Comparison of ENCODE assay signal across 27 cellular contexts in genomic region chr18:60870261-60870966, GRCh38.
DNase-seq lines count a peak whose midpoint lies in the region; ATAC-seq, FAIRE-seq and TF ChIP-seq lines count a peak whose summit lies in the region.
"Had no signal": no experiment of that assay in that cellular context is flagged by ENCODE, and none has a peak within 500 bp of the region (broad histone marks: within the 10 kb centered on the region; RNA-seq: fewer than 3 reads in every experiment).

No MANE protein-coding gene starts in this region.

- peak; percentile 99 for FAIRE-seq in D721Med (lab: Jason Lieb, UNC)
- FAIRE-seq: GM12891, GM19239, HTR-8/SVneo had no signal

- no peak overlapping the region for H3K4me3 ChIP-seq in mammary epithelial cell (replicated peaks in 1 of 3; ENCODE audit: insufficient read depth in 1 of 3, low read depth in 2 of 3, low read length in 3 of 3)
- H3K4me3 ChIP-seq in effector memory CD4-positive, alpha-beta T cell (ENCODE audit: insufficient read depth, low read depth, low read length, poor library complexity, severe bottlenecking): no peak overlapping the region
- H3K4me3 ChIP-seq: BLaER1, PC-9, SK-N-MC had no signal

- CTCF ChIA-PET in mammary epithelial cell (lab: Charles Lee; ENCODE audit: low non-redundant PET): interaction anchor here (0.6 kb wide), 1 partner anchor 737 kb away, joined by 3 read pairs; no protein-coding TSS in a partner anchor

- H3K79me2 ChIP-seq in mammary epithelial cell (ENCODE audit: insufficient read depth, low read length): no peaks in the 10 kb centered on the region

- no peaks in the 10 kb centered on the region for H4K20me1 ChIP-seq in mammary epithelial cell (ENCODE audit: insufficient read depth, low read length)
- H4K20me1 ChIP-seq: BLaER1 had no signal

- WGBS in mammary epithelial cell (ENCODE audit: low coverage, missing lambda C conversion rate): 0% methylated on average over 2 of the region's 2 CpGs

- H3K9me3 ChIP-seq in mammary epithelial cell (replicated peaks; ENCODE audit: insufficient read depth, low read length): no peaks in the 10 kb centered on the region
- no peaks in the 10 kb centered on the region for H3K9me3 ChIP-seq in effector memory CD4-positive, alpha-beta T cell (ENCODE audit: control insufficient read depth, low read length)
- H3K9me3 ChIP-seq: BLaER1 had no signal

- no peaks in the 10 kb centered on the region for H3K27me3 ChIP-seq in mammary epithelial cell (ENCODE audit: insufficient read depth, low read length)
- H3K27me3 ChIP-seq in effector memory CD4-positive, alpha-beta T cell (replicated peaks; ENCODE audit: control insufficient read depth, insufficient read depth, low read length, poor library complexity, severe bottlenecking): no peaks in the 10 kb centered on the region
- H3K27me3 ChIP-seq: BLaER1 had no signal

- H3K4me2 ChIP-seq in mammary epithelial cell (ENCODE audit: insufficient read depth, low read depth, low read length): peak overlapping the region; percentile 52
- H3K4me2 ChIP-seq: BLaER1, PC-9 had no signal

- intact Hi-C loops in mammary epithelial cell (cut with micrococcal nuclease): no loop called here

- dilution Hi-C loops in mammary epithelial cell (cut with HindIII; ENCODE audit: low sequenced_read_pairs): no loop called here

- ATAC-seq in HG02610 (IDR thresholded peaks at IDR 0.05; ENCODE audit: unreplicated experiment): peak; percentile 63
- no peak for ATAC-seq in GM21723 (IDR thresholded peaks at IDR 0.05; ENCODE audit: unreplicated experiment)

- H3K9ac ChIP-seq in mammary epithelial cell (ENCODE audit: insufficient read depth, low read length): no peak overlapping the region
- H3K9ac ChIP-seq: BLaER1 had no signal

- TF ChIP-seq CTCF in D721Med (IDR thresholded peaks at IDR 0.05; ENCODE audit: insufficient read depth, missing control alignments): no peak
- TF ChIP-seq CTCF in mammary epithelial cell (conservative IDR thresholded peaks at IDR 0.05 in 1 of 2, IDR thresholded peaks at IDR 0.05 in 1 of 2; ENCODE audit: extremely low read depth in 1 of 2, insufficient read depth in 1 of 2, low read depth in 1 of 2, low read length in 2 of 2): no peak

- no TSS peak for BruUV-seq in mammary epithelial cell (replicated peaks; lab: Mats Ljungman, UMichigan)

- H3K4me1 ChIP-seq in mammary epithelial cell (ENCODE audit: insufficient read depth, low read length): peaks cover 11% of the 10 kb centered on the region
- H3K4me1 ChIP-seq in effector memory CD4-positive, alpha-beta T cell (ENCODE audit: control insufficient read depth, insufficient read depth, low read length, poor library complexity, severe bottlenecking): no peaks in the 10 kb centered on the region
- H3K4me1 ChIP-seq: BLaER1 had no signal

- DNase-seq in DMS153 treated with DMSO at 0.1 percent for 48 hours (lab: John Stamatoyannopoulos, UW; ENCODE audit: unreplicated experiment) (peak; percentile 7), DMS153 (lab: John Stamatoyannopoulos, UW) (no peak), D721Med (ENCODE audit: insufficient read length, low spot score) (no peak), mammary epithelial cell (peak; percentile 48), NCI-H1417 treated with DMSO at 0.1 percent for 48 hours (lab: John Stamatoyannopoulos, UW) (no peak)
- no peak for DNase-seq in effector memory CD4-positive, alpha-beta T cell
- DNase-seq: ACHN; CD4-positive, alpha-beta T cell; COR-L47; DMS 273 treated with DMSO at 0.1 percent for 48 hours; KG1; NCI-H1092 treated with DMSO at 0.1 percent for 48 hours; NCI-H1694; NCI-H2081; NCI-H510A; PC-9; RPMI8226; SHP77 treated with DMSO at 0.1 percent for 48 hours; T-helper 1 cell had no signal

- H3K36me3 ChIP-seq in mammary epithelial cell (ENCODE audit: insufficient read depth, low read length): no peaks in the 10 kb centered on the region
- no peaks in the 10 kb centered on the region for H3K36me3 ChIP-seq in effector memory CD4-positive, alpha-beta T cell (ENCODE audit: control insufficient read depth, insufficient read depth, low read length)
- H3K36me3 ChIP-seq: BLaER1 had no signal

- in situ Hi-C loops in mammary epithelial cell (cut with MboI; ENCODE audit: low sequenced_read_pairs in 2 of 2): no loop called here

- H3K27ac ChIP-seq in mammary epithelial cell (ENCODE audit: insufficient read depth, low read depth, low read length): no peak overlapping the region
- no peak overlapping the region for H3K27ac ChIP-seq in effector memory CD4-positive, alpha-beta T cell (ENCODE audit: insufficient read depth, low read length, poor library complexity, severe bottlenecking)
- H3K27ac ChIP-seq: 22Rv1, BLaER1, PC-9, SK-N-MC had no signal

- H2AFZ ChIP-seq in mammary epithelial cell (ENCODE audit: low read depth, low read length): peak overlapping the region; percentile 61
- H2AFZ ChIP-seq: PC-9 had no signal

Comparison
In these comparisons a context has a peak if more than half of its experiments do, and no peak if none do; other contexts are left out.
1. DNase-seq: peak in DMS153 treated with DMSO at 0.1 percent for 48 hours (single experiment) and mammary epithelial cell (single experiment); none in DMS153 (single experiment), D721Med (single experiment), NCI-H1417 treated with DMSO at 0.1 percent for 48 hours (single experiment) and effector memory CD4-positive, alpha-beta T cell (0 of 3).